Comparison of ENCODE assay signal across 8 cellular contexts in the genomic region with DNA sequence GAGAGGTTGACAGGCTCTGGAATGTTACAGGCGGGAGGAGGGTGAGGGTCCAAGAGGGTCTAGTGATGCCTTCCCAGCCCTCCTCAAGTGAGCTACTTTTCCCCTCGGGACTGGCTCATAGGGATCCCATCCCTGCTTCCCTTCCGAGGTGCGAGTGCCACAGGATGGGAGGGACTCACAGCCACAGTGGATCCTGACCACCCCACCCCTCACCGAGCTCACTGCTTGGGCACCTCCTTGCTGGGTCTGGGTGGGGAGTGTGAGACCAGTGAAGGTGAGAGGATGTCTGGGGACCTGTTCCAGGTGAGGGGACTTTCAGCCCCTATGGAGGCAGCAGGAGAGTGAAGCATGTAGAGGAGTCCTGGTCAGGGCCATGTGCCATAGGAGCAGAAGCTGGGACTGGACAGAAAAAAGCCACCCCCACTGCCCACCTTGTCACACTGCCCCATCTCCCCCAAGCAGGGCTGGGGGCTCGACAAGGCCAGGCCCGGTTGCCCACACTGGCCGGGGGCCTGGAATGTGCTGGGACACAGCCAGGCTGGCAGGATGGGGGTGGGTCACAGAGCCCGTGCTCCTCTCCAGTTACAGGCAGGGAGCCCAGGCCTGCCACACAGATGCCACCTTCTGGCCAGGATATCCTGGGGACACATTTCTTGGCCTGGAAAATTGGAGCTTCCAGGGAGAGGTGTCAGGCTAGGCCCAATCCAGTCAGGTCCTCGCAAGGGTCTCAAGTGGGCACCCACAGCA. TPM values are rescaled to one million over a fixed set of nuclear protein-coding genes. Genes with fewer than 3 reads are reported as not detected.
DNase-seq lines count a peak whose midpoint lies in the region; ATAC-seq lines count a peak whose summit lies in the region.

No MANE protein-coding gene starts in this region.

- H3K27ac Mint-ChIP-seq in activated T-cell treated with anti-CD3 and anti-CD28 coated beads, Interleukin-2, amount 50 U/mL, for 72 hours = no peak overlapping the region

- WGBS in aorta, 2 donors = 4 to 6% methylated on average over 10 of the region's 10 CpGs

- H3K4me1 ChIP-seq in SJSA1 (replicated peaks) = peaks cover 73% of the 10 kb centered on the region
- H3K4me1 ChIP-seq in aorta (ENCODE audit: control insufficient read depth in 1 of 2, insufficient read depth in 2 of 2, low read length in 2 of 2) = no peaks in the 10 kb centered on the region

- intact Hi-C loops in aorta (cut with DNase I) = no loop called here

- peaks cover 5% of the 10 kb centered on the region for H3K36me3 ChIP-seq in SJSA1
- H3K36me3 ChIP-seq in aorta (ENCODE audit: control insufficient read depth in 1 of 2, insufficient read depth in 2 of 2, low read length in 1 of 2) = no peaks in the 10 kb centered on the region

- peak overlapping the region; percentile 47 for H3K4me3 ChIP-seq in SJSA1
- peak overlapping the region in 1 of 2 donors; percentile 33 for H3K4me3 ChIP-seq in aorta (ENCODE audit: low read length in 2 of 2)

- H3K27me3 ChIP-seq in SJSA1 (replicated peaks) = no peaks in the 10 kb centered on the region
- H3K27me3 ChIP-seq in aorta (ENCODE audit: control insufficient read depth in 1 of 2, insufficient read depth in 2 of 2, low read length in 1 of 2) = no peaks in the 10 kb centered on the region

- no peaks in the 10 kb centered on the region for H3K9me3 Mint-ChIP-seq in activated T-cell treated with anti-CD3 and anti-CD28 coated beads, Interleukin-2, amount 50 U/mL, for 72 hours

- peak overlapping the region; percentile 57 to 76 for H3K4me3 Mint-ChIP-seq in activated T-cell treated with anti-CD3 and anti-CD28 coated beads, Interleukin-2, amount 50 U/mL, for 72 hours

- H3K9me3 ChIP-seq in SJSA1 (replicated peaks) (no peaks in the 10 kb centered on the region), aorta (ENCODE audit: control insufficient read depth, low read length) (no peaks in the 10 kb centered on the region)

- peaks cover 7% of the 10 kb centered on the region for H3K27me3 Mint-ChIP-seq in activated T-cell treated with anti-CD3 and anti-CD28 coated beads, Interleukin-2, amount 50 U/mL, for 72 hours (ENCODE audit: low read depth)

- peak overlapping the region; percentile 90 for H3K27ac ChIP-seq in SJSA1
- peak overlapping the region; percentile 94 to 97 for H3K27ac ChIP-seq in aorta (ENCODE audit: low read depth in 1 of 2, low read length in 2 of 2)

- ATAC-seq in activated T-cell treated with anti-CD3 and anti-CD28 coated beads, Interleukin-2, amount 50 U/mL, for 72 hours (replicated peaks in 1 of 2) = no peak
- ATAC-seq in aorta (ENCODE audit: low FRiP score) (no peak), HG02970 (IDR thresholded peaks at IDR 0.05; ENCODE audit: low FRiP score, unreplicated experiment) (no peak)

- H3K36me3 Mint-ChIP-seq in activated T-cell treated with anti-CD3 and anti-CD28 coated beads, Interleukin-2, amount 50 U/mL, for 72 hours (ENCODE audit: insufficient read depth in 2 of 2) = peaks cover 0 to 2% of the 10 kb centered on the region in 2 donors

- no peak for DNase-seq in activated T-cell treated with anti-CD3 and anti-CD28 coated beads, Interleukin-2, amount 50 U/mL, for 72 hours
- no peak for DNase-seq in activated T-cell treated with anti-CD3 and anti-CD28 coated beads, Interleukin-2, amount 50 U/mL, for 1 hour
- DNase-seq in SJSA1 (ENCODE audit: low read depth in 1 of 2, low spot score in 2 of 2) = peak in 1 of 2 experiments; percentile 62
- peak; percentile 13 for DNase-seq in epidermal melanocyte (ENCODE audit: insufficient read length, low spot score)
- DNase-seq in myocyte (ENCODE audit: low read depth) = peak; percentile 92
- peak; percentile 87 to 90 for DNase-seq in aorta
- no peak for DNase-seq in germinal center (ENCODE audit: low spot score)

- H3K4me1 Mint-ChIP-seq in activated T-cell treated with anti-CD3 and anti-CD28 coated beads, Interleukin-2, amount 50 U/mL, for 72 hours (ENCODE audit: low read depth) = peaks cover 36% of the 10 kb centered on the region

RNA-seq across cellular contexts. Expression of gene TNS2, which starts 1.7 kb away (rescaled TPM):
- total RNA-seq in activated T-cell treated with anti-CD3 and anti-CD28 coated beads, Interleukin-2, amount 50 U/mL, for 72 hours = 1 to 10 TPM; 1.5 to 2.6 TPM
- 8.8 and 18.4 TPM in 2 replicates for total RNA-seq in SJSA1 (2014; rRNA removed; shearing (Covaris generic))
- total RNA-seq in myocyte (43.8 and 59.8 TPM in 2 replicates), aorta (100 to 1,000 TPM; 198 to 275 TPM)
- polyA plus RNA-seq in myocyte (2012) = 43.4 TPM
- 100 to 1,000 TPM; 130 to 412 TPM for polyA plus RNA-seq in aorta

RNA-seq across cellular contexts. Expression of gene SPRYD3, which starts 31.0 kb away (rescaled TPM):
- total RNA-seq in activated T-cell treated with anti-CD3 and anti-CD28 coated beads, Interleukin-2, amount 50 U/mL, for 72 hours = 10 to 100 TPM; 30.0 to 31.5 TPM
- 18.3 and 18.6 TPM in 2 replicates for total RNA-seq in SJSA1 (2014; rRNA removed; shearing (Covaris generic))
- total RNA-seq in myocyte (25.7 and 35.7 TPM in 2 replicates), aorta (100 to 1,000 TPM in 1 of 2 donors, 10 to 100 TPM in 1; 71.6 to 101 TPM)
- 60.9 TPM for polyA plus RNA-seq in myocyte (2012)
- polyA plus RNA-seq in aorta = 10 to 100 TPM; 53.8 to 60.9 TPM

RNA-seq across cellular contexts. Expression of gene EIF4B, which starts 42.0 kb away (rescaled TPM):
- 100 to 1,000 TPM; 622 to 633 TPM for total RNA-seq in activated T-cell treated with anti-CD3 and anti-CD28 coated beads, Interleukin-2, amount 50 U/mL, for 72 hours
- 263 and 304 TPM in 2 replicates for total RNA-seq in SJSA1 (2014; rRNA removed; shearing (Covaris generic))
- 494 and 561 TPM in 2 replicates for total RNA-seq in myocyte
- polyA plus RNA-seq in myocyte (2012) = 183 TPM
- 100 to 1,000 TPM; 353 to 439 TPM for total RNA-seq in aorta
- 100 to 1,000 TPM; 147 to 259 TPM for polyA plus RNA-seq in aorta

RNA-seq across cellular contexts. Expression of gene IGFBP6, which starts 49.3 kb away (rescaled TPM):
- total RNA-seq in activated T-cell treated with anti-CD3 and anti-CD28 coated beads, Interleukin-2, amount 50 U/mL, for 72 hours = 1 to 10 TPM; 5.7 to 9.2 TPM
- total RNA-seq in SJSA1 (2014; rRNA removed; shearing (Covaris generic)) = 58.0 and 64.5 TPM in 2 replicates
- total RNA-seq in myocyte = 42.5 and 49.8 TPM in 2 replicates
- polyA plus RNA-seq in myocyte (2012) = 17.4 TPM
- 100 to 1,000 TPM; 820 to 979 TPM for total RNA-seq in aorta
- 100 to 1,000 TPM; 507 to 837 TPM for polyA plus RNA-seq in aorta

RNA-seq across cellular contexts. Expression of gene SOAT2, which starts 55.1 kb away (rescaled TPM):
- 1 to 10 TPM; 2.2 to 7.9 TPM for total RNA-seq in activated T-cell treated with anti-CD3 and anti-CD28 coated beads, Interleukin-2, amount 50 U/mL, for 72 hours
- not detected in 2 replicates for total RNA-seq in SJSA1 (2014; rRNA removed; shearing (Covaris generic))
- not detected in 2 replicates for total RNA-seq in myocyte
- not detected for polyA plus RNA-seq in myocyte (2012)
- total RNA-seq in aorta = 1 to 10 TPM in 1 of 2 donors, under 1 TPM in 1; 0.63 to 1.2 TPM
- polyA plus RNA-seq in aorta = 1 to 10 TPM; 1.5 to 3.4 TPM

Comparison
In these comparisons a context has a peak if more than half of its experiments do, and no peak if none do; other contexts are left out.
1. DNase-seq: peak in epidermal melanocyte (single experiment), myocyte (single experiment) and aorta (2 of 2); none in activated T-cell treated with anti-CD3 and anti-CD28 coated beads, Interleukin-2, amount 50 U/mL, for 72 hours (0 of 2), activated T-cell treated with anti-CD3 and anti-CD28 coated beads, Interleukin-2, amount 50 U/mL, for 1 hour (single experiment) and germinal center (single experiment).